Comparison of ENCODE assay signal across 17 cellular contexts in genomic region chr5:37717276-37717612, GRCh38.
A peak's percentile ranks its signal among the peaks of the same experiment; 100 is the strongest.
DNase-seq lines count a peak whose midpoint lies in the region; ATAC-seq and TF ChIP-seq lines count a peak whose summit lies in the region.
"Had no signal": no experiment of that assay in that cellular context is flagged by ENCODE, and none has a peak within 500 bp of the region (broad histone marks: within the 10 kb centered on the region; RNA-seq: fewer than 3 reads in every experiment).

No MANE protein-coding gene starts in this region.

- no TSS peak for BruUV-seq in HCT116 (replicated peaks; lab: Mats Ljungman, UMichigan)

- ATAC-seq in HCT116 (no peak), left colon (peak; percentile 36)
- ATAC-seq: activated naive CD8-positive, alpha-beta T cell treated with anti-CD3 and anti-CD28 coated beads, Interleukin-2, amount 50 U/mL, for 24 hours; stimulated activated naive B cell treated with anti-CD40 and anti-IgM and Interleukin-4, amounts not matched to agents 10 μg/mL and 1 μg/mL and 100 μg/mL, for 72 hours; T-cell had no signal

- no peaks in the 10 kb centered on the region for H3K27me3 ChIP-seq in HCT116 (ENCODE audit: insufficient read depth, low read length)
- no peaks in the 10 kb centered on the region for H3K27me3 ChIP-seq in sigmoid colon
- H3K27me3 ChIP-seq: breast epithelium, thyroid gland had no signal

- H3K4me3 ChIP-seq in HCT116 (replicated peaks in 1 of 2; ENCODE audit: low read depth in 1 of 2, low read length in 2 of 2): no peak overlapping the region
- H3K4me3 ChIP-seq in SK-N-MC: peak overlapping the region; percentile 48
- no peak overlapping the region for H3K4me3 ChIP-seq in sigmoid colon
- H3K4me3 ChIP-seq: breast epithelium, thyroid gland had no signal

- H3K4me2 ChIP-seq in HCT116 (ENCODE audit: low read length): peak overlapping the region; percentile 30

- DNase-seq in HCT116 (ENCODE audit: low read depth, low spot score) (no peak), SK-N-MC (ENCODE audit: low read depth, low spot score) (no peak), left colon (no peak), sigmoid colon (no peak), SHP77 treated with DMSO at 0.1 percent for 48 hours (lab: John Stamatoyannopoulos, UW) (no peak), ureter (ENCODE audit: low spot score) (no peak), activated T-cell treated with anti-CD3 and anti-CD28 coated beads for 4 hours (no peak)
- no peak for DNase-seq in stimulated activated CD4-positive, alpha-beta T cell treated with anti-CD3 and anti-CD28 coated beads, Interleukin-2, amount 100 ng/mL, for 48 hours
- DNase-seq: activated CD4-positive, alpha-beta T cell treated with anti-CD3 and anti-CD28 coated beads for 48 hours; activated naive CD8-positive, alpha-beta T cell treated with anti-CD3 and anti-CD28 coated beads, Interleukin-2, amount 50 U/mL, for 24 hours; cortex of kidney; Kasumi-1; occipital lobe; stimulated activated naive B cell treated with anti-CD40 and anti-IgM and Interleukin-4, amounts not matched to agents 10 μg/mL and 1 μg/mL and 100 μg/mL, for 72 hours; T-cell had no signal

- H3K36me3 ChIP-seq in HCT116 (ENCODE audit: control insufficient read depth in 1 of 2, insufficient read depth in 2 of 2, low read length in 2 of 2): no peaks in the 10 kb centered on the region
- H3K36me3 ChIP-seq in SK-N-MC (ENCODE audit: insufficient read depth, low read length): no peaks in the 10 kb centered on the region
- no peaks in the 10 kb centered on the region for H3K36me3 ChIP-seq in sigmoid colon
- H3K36me3 ChIP-seq: breast epithelium, thyroid gland had no signal

- intact Hi-C loops in HCT116 (cut with micrococcal nuclease) (no loop called here), left colon (cut with DNase I, micrococcal nuclease) (no loop called here), sigmoid colon (cut with DNase I) (loop anchor here (5.0 kb wide), 1 partner anchor 120 kb away; no protein-coding TSS in a partner anchor)

- TF ChIP-seq RAD21 in HCT116 (IDR thresholded peaks at IDR 0.05; ENCODE audit: low read depth): no peak

- TF ChIP-seq EP300 in sigmoid colon (IDR thresholded peaks at IDR 0.05): no peak

- TF ChIP-seq POLR2A in HCT116 (IDR thresholded peaks at IDR 0.05; ENCODE audit: borderline replicate concordance, extremely low read depth, insufficient read depth, insufficient read length) (no peak), sigmoid colon (IDR thresholded peaks at IDR 0.05) (no peak)

- H3K9me2 ChIP-seq in HCT116 (ENCODE audit: insufficient read depth): no peaks in the 10 kb centered on the region

- peaks cover 10 to 17% of the 10 kb centered on the region in 2 experiments for H3K4me1 ChIP-seq in HCT116 (ENCODE audit: control insufficient read depth in 1 of 2, insufficient read depth in 2 of 2, low read length in 2 of 2)
- H3K4me1 ChIP-seq in sigmoid colon: peaks cover 0 to 50% (median 22%) of the 10 kb centered on the region in 4 donors
- H3K4me1 ChIP-seq: breast epithelium had no signal

- H3K9me3 ChIP-seq in HCT116 (ENCODE audit: control insufficient read depth in 1 of 2, insufficient read depth in 1 of 2, low read depth in 1 of 2, low read length in 2 of 2) (no peaks in the 10 kb centered on the region), SK-N-MC (ENCODE audit: low read depth, low read length) (no peaks in the 10 kb centered on the region), sigmoid colon (no peaks in the 10 kb centered on the region)
- H3K9me3 ChIP-seq: breast epithelium, thyroid gland had no signal

- H3K79me2 ChIP-seq in HCT116 (ENCODE audit: insufficient read depth, low read length): no peaks in the 10 kb centered on the region

- 12 to 50% methylated on average over 2 of the region's 2 CpGs for WGBS in sigmoid colon, 2 donors

- no peak overlapping the region for H3K27ac ChIP-seq in HCT116 (ENCODE audit: low read depth, low read length)
- no peak overlapping the region for H3K27ac ChIP-seq in SK-N-MC
- peak overlapping the region; percentile 46 to 76 (median 60) for H3K27ac ChIP-seq in sigmoid colon
- H3K27ac ChIP-seq: breast epithelium, thyroid gland had no signal

- no peak overlapping the region for H2AFZ ChIP-seq in HCT116 (ENCODE audit: low read depth, low read length, poor library complexity, severe bottlenecking)

- RAD21 ChIA-PET in HCT116 (lab: Charles Lee; ENCODE audit: low non-redundant PET in 1 of 2, low total read pairs in 2 of 2, uncharacterized antibody in 2 of 2, unreplicated experiment in 2 of 2): interaction anchor here in 1 of 2 experiments (0.6 kb wide), 1 partner anchor 94 kb away, joined by 3 read pairs; no protein-coding TSS in a partner anchor

- no peak for TF ChIP-seq CTCF in HCT116 (IDR thresholded peaks at IDR 0.05 in 2 of 3, conservative IDR thresholded peaks at IDR 0.05 in 1 of 3; ENCODE audit: borderline replicate concordance in 1 of 3, insufficient read depth in 1 of 3, low read depth in 2 of 3, low read length in 2 of 3)
- no peak for TF ChIP-seq CTCF in sigmoid colon (IDR thresholded peaks at IDR 0.05)

- CTCF ChIA-PET in HCT116 (lab: Charles Lee): no interaction called here

- no peaks in the 10 kb centered on the region for H4K20me1 ChIP-seq in HCT116 (ENCODE audit: insufficient read depth)

- H3K9ac ChIP-seq in HCT116 (ENCODE audit: low read length) (no peak overlapping the region), SK-N-MC (ENCODE audit: insufficient read length) (no peak overlapping the region)

- POLR2A ChIA-PET in HCT116 (lab: Charles Lee): no interaction called here

TF ChIP-seq in HCT116, 20 proteins besides CTCF, POLR2A, EP300 and RAD21:
- TF ChIP-seq ATF3 (IDR thresholded peaks at IDR 0.05) (no peak), EZH2phosphoT487 (IDR thresholded peaks at IDR 0.05; ENCODE audit: borderline replicate concordance) (no peak), YY1 (IDR thresholded peaks at IDR 0.05; ENCODE audit: extremely low read depth, insufficient replicate concordance, low read depth, low read length) (no peak)

Comparison
In these comparisons a context has a peak if more than half of its experiments do, and no peak if none do; other contexts are left out.
1. H3K27ac ChIP-seq: peak in sigmoid colon (4 of 4); none in HCT116 (single experiment) and SK-N-MC (single experiment).